Comparison of ENCODE assay signal across 9 cellular contexts in the genomic region with DNA sequence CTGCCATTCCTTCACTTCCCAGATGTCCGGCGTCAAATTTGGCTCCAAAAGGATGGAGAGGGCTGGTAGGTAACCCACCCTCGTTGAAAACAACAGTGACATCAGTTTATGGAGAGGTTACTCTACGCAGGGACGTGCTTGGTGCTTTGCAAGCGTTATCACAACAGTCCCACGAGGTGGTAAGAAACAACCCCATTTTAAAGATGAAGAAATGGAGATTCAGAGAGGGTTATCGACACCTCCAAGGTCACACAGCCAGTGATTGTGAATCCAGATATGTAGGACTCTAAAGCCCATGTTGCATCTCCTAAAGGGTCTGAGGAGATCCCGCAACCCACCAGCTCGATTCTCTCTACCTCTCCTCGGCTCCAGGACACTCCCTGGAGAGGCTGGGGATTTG. TPM values are rescaled to one million over a fixed set of nuclear protein-coding genes. Genes with fewer than 3 reads are reported as not detected.
DNase-seq lines count a peak whose midpoint lies in the region; ATAC-seq and TF ChIP-seq lines count a peak whose summit lies in the region.
"Had no signal": no experiment of that assay in that cellular context is flagged by ENCODE, and none has a peak within 500 bp of the region (broad histone marks: within the 10 kb centered on the region; RNA-seq: fewer than 3 reads in every experiment).

No MANE protein-coding gene starts in this region.

- no peaks in the 10 kb centered on the region for H3K36me3 ChIP-seq in BJ (ENCODE audit: control insufficient read depth, insufficient read depth, low read length)
- H3K36me3 ChIP-seq in HEK293 (ENCODE audit: control insufficient read depth in 2 of 2, insufficient read depth in 1 of 2, low read length in 2 of 2), result no peaks in the 10 kb centered on the region
- no peaks in the 10 kb centered on the region for H3K36me3 ChIP-seq in ascending aorta

- no peaks in the 10 kb centered on the region for H3K9me3 ChIP-seq in HEK293 (ENCODE audit: control insufficient read depth, insufficient read depth, low read depth, low read length)
- H3K9me3 ChIP-seq in ascending aorta, result no peaks in the 10 kb centered on the region
- H3K9me3 ChIP-seq in mononuclear cell (ENCODE audit: low read depth, low read length), result no peaks in the 10 kb centered on the region

- TF ChIP-seq CTCF in BJ (IDR thresholded peaks at IDR 0.05; ENCODE audit: insufficient read depth, low read depth, low read length), result no peak
- TF ChIP-seq CTCF in HEK293 (tag by site-specific recombination; IDR thresholded peaks at IDR 0.05), result no peak
- no peak for TF ChIP-seq CTCF in ascending aorta (IDR thresholded peaks at IDR 0.05)

- intact Hi-C loops in ascending aorta (cut with DNase I), result no loop called here

- H3K27ac ChIP-seq in HEK293 (ENCODE audit: extremely low read depth, low read depth, low read length) (no peak overlapping the region; the same call in 1 of the 2 replicates), ascending aorta (no peak overlapping the region)

- H3K4me3 ChIP-seq in BJ (ENCODE audit: low read depth, low read length) (peak overlapping the region; percentile 28), HEK293 (ENCODE audit: low read depth, low read length) (peak overlapping the region; percentile 32; the same call in 1 of the 2 replicates), ascending aorta (peak overlapping the region; percentile 36 to 46), mononuclear cell (ENCODE audit: low read length) (peak overlapping the region; percentile 26)

- CTCF ChIA-PET in BJ (lab: Yijun Ruan, JAX) (no interaction called here), HEK293 (lab: Yijun Ruan, JAX) (interaction anchor here (0.6 kb wide), 1 partner anchor 68 kb away, joined by 3 read pairs; the partner anchor contains the start of gene TPST2)

- H3K27me3 ChIP-seq in BJ (ENCODE audit: control insufficient read depth, insufficient read depth, low read length) (peaks cover 15% of the 10 kb centered on the region), ascending aorta (peaks cover 16% of the 10 kb centered on the region), mononuclear cell (ENCODE audit: insufficient read depth, low read length) (peaks cover 12% of the 10 kb centered on the region)

- ATAC-seq in HG02938 (IDR thresholded peaks at IDR 0.05; ENCODE audit: unreplicated experiment), result no peak
- ATAC-seq in HG02588 (IDR thresholded peaks at IDR 0.05; ENCODE audit: unreplicated experiment), result no peak

- POLR2A ChIA-PET in BJ (lab: Charles Lee), result no interaction called here
- POLR2A ChIA-PET in HEK293 (lab: Yijun Ruan, JAX), result no interaction called here

- H3K4me1 ChIP-seq in HEK293 (ENCODE audit: control insufficient read depth, insufficient read depth, low read length) (peaks cover 3% of the 10 kb centered on the region; the same call in 1 of the 2 replicates), ascending aorta (peaks cover 7 to 18% of the 10 kb centered on the region in 2 donors), mononuclear cell (ENCODE audit: insufficient read depth, low read length) (peaks cover 28% of the 10 kb centered on the region)

- DNase-seq in BJ (ENCODE audit: low read depth) (no peak), ascending aorta (ENCODE audit: low spot score in 2 of 2) (no peak), NCI-H128 (lab: John Stamatoyannopoulos, UW; ENCODE audit: unreplicated experiment) (no peak), GDM1 (lab: John Stamatoyannopoulos, UW) (no peak)

TF ChIP-seq in HEK293, 187 proteins besides CTCF, POLR2A, EP300 and RAD21:
- TF ChIP-seq ZNF501 (tag by site-specific recombination; IDR thresholded peaks at IDR 0.05) (0 out of 2 replicates have a peak, but pooled peaks have one; percentile 5), ZNF785 (tag by site-specific recombination; IDR thresholded peaks at IDR 0.05) (no peak), ZNF768 (tag by site-specific recombination; IDR thresholded peaks at IDR 0.05) (peak; percentile 98), ZNF148 (tag by site-specific recombination; IDR thresholded peaks at IDR 0.05; ENCODE audit: borderline replicate concordance) (no peak)
- TF ChIP-seq, protein P1, sequence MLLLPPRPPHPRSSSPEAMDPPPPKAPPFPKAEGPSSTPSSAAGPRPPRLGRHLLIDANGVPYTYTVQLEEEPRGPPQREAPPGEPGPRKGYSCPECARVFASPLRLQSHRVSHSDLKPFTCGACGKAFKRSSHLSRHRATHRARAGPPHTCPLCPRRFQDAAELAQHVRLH (tag by site-specific recombination; IDR thresholded peaks at IDR 0.05), result peak; percentile 52; the same call in 1 of the 2 replicates

RNA-seq across cellular contexts. Expression of gene MIAT, which starts 0.8 kb away (rescaled TPM):
- 1.1 and 1.2 TPM in 2 replicates for polyA plus RNA-seq in BJ (2011; rRNA removed)
- 0.95 and 1.2 TPM in 2 replicates for polyA minus RNA-seq in BJ (2011; rRNA and poly(A)+ RNA removed)
- 0.53 TPM for total RNA-seq in ascending aorta
- total RNA-seq in mononuclear cell, result 15.8 TPM

RNA-seq across cellular contexts. Expression of gene CRYBA4, which starts 36.4 kb away (rescaled TPM):
- polyA plus RNA-seq in BJ (2011; rRNA removed), result not detected in 2 replicates
- not detected in 2 replicates for polyA minus RNA-seq in BJ (2011; rRNA and poly(A)+ RNA removed)
- not detected for total RNA-seq in ascending aorta
- not detected for total RNA-seq in mononuclear cell
- total RNA-seq: bronchial epithelial cell had no signal

RNA-seq across cellular contexts. Expression of gene CRYBB1, which starts 40.3 kb away (rescaled TPM):
- polyA plus RNA-seq in BJ (2011; rRNA removed), result not detected in 2 replicates
- polyA minus RNA-seq in BJ (2011; rRNA and poly(A)+ RNA removed), result not detected in 2 replicates
- total RNA-seq in ascending aorta (7.3 TPM), mononuclear cell (not detected)
- total RNA-seq: bronchial epithelial cell had no signal

Comparison
In these comparisons a context has a peak if more than half of its experiments do, and no peak if none do; other contexts are left out.
1. RNA of gene MIAT, which starts 0.8 kb away (total RNA-seq): 15.8 TPM in mononuclear cell (single experiment); 0.53 TPM in ascending aorta (single experiment); every median in the first group is over 10 times any median in the second.
2. Peak in every context shown above with its lines, with median percentiles within 50 percentile points of each other: H3K4me3 ChIP-seq.